In the genomic region with DNA sequence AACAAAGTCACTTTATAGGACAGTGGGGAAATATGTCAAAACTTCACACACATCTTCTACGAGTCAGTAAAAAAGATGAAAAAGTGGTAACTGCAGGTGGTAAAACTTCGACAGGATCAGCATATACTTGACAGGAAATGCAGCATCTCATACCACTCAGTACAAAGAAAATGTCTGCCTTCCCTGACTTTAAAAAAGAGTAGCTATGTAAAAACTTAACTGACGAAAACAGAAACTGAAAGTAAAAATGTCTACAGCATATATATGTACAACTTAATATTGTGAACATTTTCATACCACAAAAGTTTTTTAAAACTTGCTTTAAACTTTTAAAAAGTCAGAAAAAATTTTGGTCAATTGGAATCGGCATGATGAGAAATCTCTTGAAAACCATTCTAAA, we compare ENCODE assay signal across 1 cellular context.
TF ChIP-seq lines count a peak whose summit lies in the region.

No MANE protein-coding gene starts in this region.

TF ChIP-seq in GM12878, 131 proteins besides CTCF, POLR2A, EP300 and RAD21:
- TF ChIP-seq YY1 (IDR thresholded peaks at IDR 0.05; ENCODE audit: low read depth, low read length), result peak; percentile 79; the same call in 1 of the 2 replicates
- peak; percentile 40 for TF ChIP-seq JUNB (IDR thresholded peaks at IDR 0.05)
- TF ChIP-seq PRDM15 (CRISPR knock-in tag; IDR thresholded peaks at IDR 0.05), result no peak
